Comparison of ENCODE assay signal across 13 cellular contexts in genomic region chr12:69633061-69633460, GRCh38. TPM values are rescaled to one million over a fixed set of nuclear protein-coding genes. Genes with fewer than 3 reads are reported as not detected.
DNase-seq lines count a peak whose midpoint lies in the region; FAIRE-seq and TF ChIP-seq lines count a peak whose summit lies in the region.
"Had no signal": no experiment of that assay in that cellular context is flagged by ENCODE, and none has a peak within 500 bp of the region (broad histone marks: within the 10 kb centered on the region; RNA-seq: fewer than 3 reads in every experiment).

No MANE protein-coding gene starts in this region.

- H3K4me2 ChIP-seq in keratinocyte (ENCODE audit: control insufficient read depth, extremely low read depth, insufficient read depth, low read depth, low read length), result no peak overlapping the region

- H3K27ac ChIP-seq in HL-60 (replicated peaks) (no peak overlapping the region), WERI-Rb-1 (no peak overlapping the region), keratinocyte (ENCODE audit: control insufficient read depth, insufficient read depth, low read length) (no peak overlapping the region)
- H3K27ac ChIP-seq: spleen, tibial artery had no signal

- no peaks in the 10 kb centered on the region for H3K4me1 ChIP-seq in keratinocyte (ENCODE audit: control insufficient read depth, extremely low read depth, insufficient read depth, low read length)
- H3K4me1 ChIP-seq: spleen, tibial artery had no signal

- H2AFZ ChIP-seq in keratinocyte (ENCODE audit: control insufficient read depth, low read length), result no peak overlapping the region

- no peaks in the 10 kb centered on the region for H3K9me1 ChIP-seq in keratinocyte (ENCODE audit: control insufficient read depth, extremely low read depth, insufficient read depth, low read length)

- H4K20me1 ChIP-seq in keratinocyte (ENCODE audit: control insufficient read depth, extremely low read depth, insufficient read depth, low read length), result no peaks in the 10 kb centered on the region

- no peak overlapping the region for H3K9ac ChIP-seq in keratinocyte (ENCODE audit: control insufficient read depth, extremely low read depth, insufficient read depth, low read length)

- H3K4me3 ChIP-seq in GM12864 (ENCODE audit: low read depth, low read length) (no peak overlapping the region), HL-60 (replicated peaks; ENCODE audit: insufficient read depth, low read length) (no peak overlapping the region), WERI-Rb-1 (ENCODE audit: low read depth, low read length) (no peak overlapping the region), keratinocyte (ENCODE audit: control insufficient read depth in 2 of 3, extremely low read depth in 1 of 3, insufficient read depth in 2 of 3, low read depth in 1 of 3, low read length in 3 of 3) (no peak overlapping the region)
- H3K4me3 ChIP-seq: spleen, tibial artery had no signal

- H3K9me3 ChIP-seq in WERI-Rb-1 (ENCODE audit: severe bottlenecking) (no peaks in the 10 kb centered on the region), keratinocyte (ENCODE audit: control insufficient read depth, low read depth, low read length) (no peaks in the 10 kb centered on the region)
- H3K9me3 ChIP-seq: spleen, tibial artery had no signal

- dilution Hi-C loops in keratinocyte (cut with MboI; ENCODE audit: extremely low pct_ligation_motif_present, low sequenced_read_pairs), result no loop called here

- no peak for FAIRE-seq in keratinocyte (lab: Jason Lieb, UNC)
- FAIRE-seq: TTC549 had no signal

- DNase-seq in GM12864 (ENCODE audit: low read depth), result no peak
- DNase-seq in HL-60 (ENCODE audit: low read depth in 1 of 2, low spot score in 1 of 2), result no peak
- DNase-seq in WERI-Rb-1, result no peak
- no peak for DNase-seq in keratinocyte (ENCODE audit: low read depth, low spot score)
- no peak for DNase-seq in NCI-H524 (lab: John Stamatoyannopoulos, UW)
- no peak for DNase-seq in Ammon's horn (ENCODE audit: low spot score)
- no peak for DNase-seq in dermis blood vessel endothelial cell
- DNase-seq in NCI-H187 treated with DMSO at 0.1 percent for 48 hours (lab: John Stamatoyannopoulos, UW), result no peak
- DNase-seq: glutamatergic neuron, spleen, tibial artery had no signal

- H3K36me3 ChIP-seq in WERI-Rb-1, result no peaks in the 10 kb centered on the region
- H3K36me3 ChIP-seq in keratinocyte (ENCODE audit: control insufficient read depth in 2 of 2, extremely low read depth in 1 of 2, insufficient read depth in 2 of 2, low read length in 2 of 2), result no peaks in the 10 kb centered on the region
- H3K36me3 ChIP-seq: spleen, tibial artery had no signal

- H3K27me3 ChIP-seq in HL-60 (ENCODE audit: insufficient read depth, poor library complexity, severe bottlenecking) (no peaks in the 10 kb centered on the region), WERI-Rb-1 (ENCODE audit: insufficient read depth, low read depth, severe bottlenecking) (no peaks in the 10 kb centered on the region), keratinocyte (ENCODE audit: control insufficient read depth, extremely low read depth, insufficient read depth, low read length) (no peaks in the 10 kb centered on the region)
- H3K27me3 ChIP-seq: spleen, tibial artery had no signal

- H3K79me2 ChIP-seq in keratinocyte (ENCODE audit: control insufficient read depth, insufficient read depth, low read length), result no peaks in the 10 kb centered on the region

- TF ChIP-seq CTCF in GM12864 (IDR thresholded peaks at IDR 0.05; ENCODE audit: low read depth, low read length, missing control alignments) (peak; percentile 30), HL-60 (IDR thresholded peaks at IDR 0.05; ENCODE audit: insufficient read depth, low read length) (peak; percentile 1), WERI-Rb-1 (IDR thresholded peaks at IDR 0.05; ENCODE audit: low read depth, low read length) (peak; percentile 44), keratinocyte (optimal IDR thresholded peaks at IDR 0.05 in 1 of 3, IDR thresholded peaks at IDR 0.05 in 1 of 3, conservative IDR thresholded peaks at IDR 0.05 in 1 of 3; ENCODE audit: extremely low read depth in 1 of 3, insufficient read depth in 2 of 3, low read length in 3 of 3) (peak; percentile 5 to 41 (median 29))

RNA-seq across cellular contexts. Expression of gene LRRC10, which starts 22.4 kb away (rescaled TPM):
- not detected in 3 replicates for polyA plus RNA-seq in keratinocyte
- not detected for polyA plus RNA-seq in keratinocyte (2011; ENCODE audit: low read depth)
- not detected in 2 replicates for polyA plus RNA-seq in keratinocyte (2011; cell fraction: cytosol; rRNA removed)
- polyA plus RNA-seq in keratinocyte (2011; cell fraction: nucleus; rRNA removed), result not detected in 2 replicates
- polyA plus RNA-seq in keratinocyte (2012; ENCODE audit: low replicate concordance), result not detected in 2 replicates
- not detected in 3 replicates for polyA minus RNA-seq in keratinocyte
- polyA minus RNA-seq in keratinocyte (2011; cell fraction: cytosol; rRNA and poly(A)+ RNA removed), result not detected
- not detected in 2 replicates for polyA minus RNA-seq in keratinocyte (2011; cell fraction: nucleus; rRNA and poly(A)+ RNA removed)
- total RNA-seq in dermis blood vessel endothelial cell, result not detected in 2 replicates
- total RNA-seq: spleen had no signal
- polyA plus RNA-seq: neural cell, spleen had no signal

RNA-seq across cellular contexts. Expression of gene CCT2, which starts 47.8 kb away (rescaled TPM):
- 258 to 365 TPM (median 302 TPM) in 3 replicates for polyA plus RNA-seq in keratinocyte
- 130 TPM for polyA plus RNA-seq in keratinocyte (2011; ENCODE audit: low read depth)
- polyA plus RNA-seq in keratinocyte (2011; cell fraction: cytosol; rRNA removed), result 174 and 274 TPM in 2 replicates
- 219 and 267 TPM in 2 replicates for polyA plus RNA-seq in keratinocyte (2011; cell fraction: nucleus; rRNA removed)
- 126 and 227 TPM in 2 replicates for polyA plus RNA-seq in keratinocyte (2012; ENCODE audit: low replicate concordance)
- polyA minus RNA-seq in keratinocyte, result 92.2 to 258 TPM (median 196 TPM) in 3 replicates
- polyA minus RNA-seq in keratinocyte (2011; cell fraction: cytosol; rRNA and poly(A)+ RNA removed), result 135 TPM
- polyA minus RNA-seq in keratinocyte (2011; cell fraction: nucleus; rRNA and poly(A)+ RNA removed), result 97.0 and 141 TPM in 2 replicates
- 223 and 259 TPM in 2 replicates for total RNA-seq in dermis blood vessel endothelial cell
